2 cellular contexts compared by ENCODE assay signal in genomic region chr12:130881548-130881947, GRCh38.
TF ChIP-seq lines count a peak whose summit lies in the region.

No MANE protein-coding gene starts in this region.

TF ChIP-seq in A549, 52 proteins besides CTCF, POLR2A, EP300 and RAD21:
- peak; percentile 68 for TF ChIP-seq MAFK (IDR thresholded peaks at IDR 0.05; ENCODE audit: partially characterized antibody)
- TF ChIP-seq HMGXB4 (CRISPR knock-in tag; IDR thresholded peaks at IDR 0.05; ENCODE audit: borderline replicate concordance) = no peak

TF ChIP-seq in K562, 482 proteins besides CTCF, POLR2A, EP300 and RAD21:
- TF ChIP-seq C11orf30 (IDR thresholded peaks at IDR 0.05; ENCODE audit: low read depth) (0 out of 2 replicates have a peak, but pooled peaks have one; percentile 42), L3MBTL2 (IDR thresholded peaks at IDR 0.05) (no peak), MAFG (tag; conservative IDR thresholded peaks at IDR 0.05) (peak; percentile 63), MAX (CRISPR knock-in tag; IDR thresholded peaks at IDR 0.05) (no peak), ZNF121 (CRISPR knock-in tag; conservative IDR thresholded peaks at IDR 0.05) (peak; percentile 26; the same call in 1 of the 2 replicates), ZNF316 (IDR thresholded peaks at IDR 0.05) (peak; percentile 82), HOMEZ (CRISPR knock-in tag; IDR thresholded peaks at IDR 0.05) (no peak), MAFF (IDR thresholded peaks at IDR 0.05; ENCODE audit: low read length) (peak; percentile 58), MAFK (IDR thresholded peaks at IDR 0.05; ENCODE audit: low read length) (peak; percentile 61; the same call in 1 of the 2 replicates), ERF (CRISPR knock-in tag; IDR thresholded peaks at IDR 0.05) (no peak), ZNF444 (CRISPR knock-in tag; IDR thresholded peaks at IDR 0.05) (no peak)
TF ChIP-seq in K562: peak in this region for 6.
